Comparison of ENCODE assay signal across 15 cellular contexts in genomic region chr6:89386917-89387491, GRCh38.
A peak's percentile ranks its signal among the peaks of the same experiment; 100 is the strongest.
DNase-seq lines count a peak whose midpoint lies in the region; ATAC-seq and TF ChIP-seq lines count a peak whose summit lies in the region.
"Had no signal": no experiment of that assay in that cellular context is flagged by ENCODE, and none has a peak within 500 bp of the region (broad histone marks: within the 10 kb centered on the region; RNA-seq: fewer than 3 reads in every experiment).

No MANE protein-coding gene starts in this region.

- DNase-seq in HEK293T (ENCODE audit: extremely low spot score) (no peak), HuH-7 (ENCODE audit: low spot score) (no peak), coronary artery (ENCODE audit: low spot score) (no peak)
- no peak for DNase-seq in activated CD4-positive, alpha-beta T cell treated with anti-CD3 and anti-CD28 coated beads, Interleukin-2, amount 50 U/mL, for 48 hours
- DNase-seq: activated T-cell treated with anti-CD3 and anti-CD28 coated beads, Interleukin-2, amount 50 U/mL, for 48 hours; hippocampal formation; NCI-H1105; NCI-H510A treated with DMSO at 0.1 percent for 48 hours; pancreas; SHP77; stimulated activated naive CD4-positive, alpha-beta T cell treated with Interleukin-2 at 50 U/mL for 16 hours had no signal

- no peak for TF ChIP-seq CTCF in neutrophil (IDR thresholded peaks at IDR 0.05)
- TF ChIP-seq CTCF in coronary artery (IDR thresholded peaks at IDR 0.05) = no peak

- H3K4me3 ChIP-seq in neutrophil (ENCODE audit: low read depth in 1 of 2, low read length in 1 of 2) (no peak overlapping the region), coronary artery (no peak overlapping the region)
- H3K4me3 ChIP-seq: pancreas had no signal

- peaks cover 26% of the 10 kb centered on the region for H3K36me3 ChIP-seq in neutrophil
- H3K36me3 ChIP-seq: pancreas had no signal

- no peaks in the 10 kb centered on the region for H3K27me3 ChIP-seq in neutrophil
- H3K27me3 ChIP-seq: pancreas had no signal

- no peaks in the 10 kb centered on the region for H3K9me3 ChIP-seq in neutrophil
- H3K9me3 ChIP-seq: pancreas had no signal

- H3K4me1 ChIP-seq in neutrophil (ENCODE audit: control insufficient read depth in 1 of 2, insufficient read depth in 1 of 2, low read depth in 1 of 2, low read length in 1 of 2) = peaks cover 8 to 29% of the 10 kb centered on the region in 2 experiments
- H3K4me1 ChIP-seq: pancreas had no signal

- peak; percentile 17 for ATAC-seq in GM19043 (IDR thresholded peaks at IDR 0.05; ENCODE audit: low read depth, unreplicated experiment)
- peak; percentile 15 for ATAC-seq in HG02571 (IDR thresholded peaks at IDR 0.05; ENCODE audit: unreplicated experiment)
- peak; percentile 7 for ATAC-seq in HG03159 (IDR thresholded peaks at IDR 0.05; ENCODE audit: unreplicated experiment)
- ATAC-seq: pancreas had no signal

- peak overlapping the region; percentile 9 for H3K27ac ChIP-seq in neutrophil
- no peak overlapping the region for H3K27ac ChIP-seq in coronary artery
- H3K27ac ChIP-seq: pancreas had no signal

- CTCF ChIA-PET in HEK293T (lab: Yijun Ruan, JAX) = interaction anchor here (1.1 kb wide), 1 partner anchor 15 kb away, joined by 3 read pairs; no protein-coding TSS in a partner anchor

- POLR2A ChIA-PET in HEK293T (lab: Yijun Ruan, JAX) = no interaction called here

TF ChIP-seq in HEK293T, 16 proteins besides CTCF, POLR2A, EP300 and RAD21:
- no peak for TF ChIP-seq PKNOX1 (IDR thresholded peaks at IDR 0.05)
- TF ChIP-seq ARNT (IDR thresholded peaks at IDR 0.05) = no peak
- TF ChIP-seq LEF1 (IDR thresholded peaks at IDR 0.05; ENCODE audit: borderline replicate concordance) = no peak
